Comparison of ENCODE assay signal across 9 cellular contexts in genomic region chr10:23121135-23121534, GRCh38.
"Had no signal": no experiment of that assay in that cellular context is flagged by ENCODE, and none has a peak within 500 bp of the region (broad histone marks: within the 10 kb centered on the region; RNA-seq: fewer than 3 reads in every experiment).

No MANE protein-coding gene starts in this region.

- H3K4me3 Mint-ChIP-seq: GM23338, H9, HFFc6 had no signal

- H3K4me1 ChIP-seq: HAP-1 had no signal

- ATAC-seq: GM23338, HCT116 had no signal

- H3K9me3 ChIP-seq: HAP-1 had no signal

- H3K9me3 Mint-ChIP-seq: GM23338, HFFc6 had no signal

- H3K27ac ChIP-seq: GM23248 had no signal

- H3K4me3 ChIP-seq: GM23248, GM23338, HAP-1 had no signal

- DNase-seq: GM23248, GOT3, H7, H9, HCEC 1CT, HFFc6 had no signal

- H3K4me1 Mint-ChIP-seq: GM23338 had no signal

- H3K36me3 ChIP-seq: HAP-1 had no signal

- H3K27ac Mint-ChIP-seq: GM23338, H9, HFFc6 had no signal
